Comparison of ENCODE assay signal across 11 cellular contexts in the genomic region with DNA sequence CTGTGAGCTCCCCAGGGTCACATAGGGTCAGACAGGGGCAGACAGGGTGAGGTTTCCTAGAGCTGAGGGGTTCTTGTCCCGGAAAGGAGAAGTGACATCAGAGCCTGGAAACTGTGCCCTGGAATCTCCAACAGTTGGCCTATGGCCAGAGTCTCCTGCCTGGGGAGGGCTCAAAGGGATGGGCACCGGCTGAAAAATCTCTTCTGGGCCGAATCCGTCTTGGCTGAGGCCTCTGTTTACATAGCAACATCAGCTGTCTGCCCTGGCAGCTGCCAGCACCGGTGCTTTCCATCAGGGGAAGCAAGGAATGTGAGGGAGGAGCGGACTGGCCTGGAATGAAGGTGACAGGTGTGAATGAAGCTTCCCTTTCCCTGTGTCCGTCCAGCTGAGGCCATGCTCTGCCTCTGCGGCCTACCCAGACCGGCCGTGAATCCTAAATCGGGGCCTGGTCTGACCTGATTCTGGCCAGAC. TPM values are rescaled to one million over a fixed set of nuclear protein-coding genes. Genes with fewer than 3 reads are reported as not detected.
DNase-seq lines count a peak whose midpoint lies in the region; ATAC-seq, FAIRE-seq and TF ChIP-seq lines count a peak whose summit lies in the region.
"Had no signal": no experiment of that assay in that cellular context is flagged by ENCODE, and none has a peak within 500 bp of the region (broad histone marks: within the 10 kb centered on the region; RNA-seq: fewer than 3 reads in every experiment).

No MANE protein-coding gene starts in this region.

- ATAC-seq in right cardiac atrium, result peak; percentile 64 to 69
- ATAC-seq in GM19324 (IDR thresholded peaks at IDR 0.05; ENCODE audit: low FRiP score, unreplicated experiment), result no peak

- H3K27ac ChIP-seq in right cardiac atrium (ENCODE audit: low read length), result no peak overlapping the region
- no peak overlapping the region for H3K27ac ChIP-seq in small intestine (ENCODE audit: low read depth in 1 of 2, low read length in 1 of 2)
- no peak overlapping the region for H3K27ac ChIP-seq in smooth muscle cell (ENCODE audit: low read depth)
- H3K27ac ChIP-seq: 22Rv1 had no signal

- no peaks in the 10 kb centered on the region for H3K9me3 Mint-ChIP-seq in Calu3 (ENCODE audit: low read depth, unreplicated experiment)
- H3K9me3 Mint-ChIP-seq: central memory CD8-positive, alpha-beta T cell had no signal

- DNase-seq in NCI-H1417 (lab: John Stamatoyannopoulos, UW) (peak; percentile 2 to 51 (median 11)), NCI-H1417 treated with DMSO at 0.1 percent for 48 hours (lab: John Stamatoyannopoulos, UW) (no peak), SHP77 treated with DMSO at 0.1 percent for 48 hours (lab: John Stamatoyannopoulos, UW) (peak; percentile 23), right cardiac atrium (peak; percentile 39 to 71 (median 61)), small intestine (peak; percentile 23), Calu3 (no peak), smooth muscle cell (lab: John Stamatoyannopoulos, UW; ENCODE audit: unreplicated experiment) (no peak)

- TF ChIP-seq CTCF in Calu3 (IDR thresholded peaks at IDR 0.05; ENCODE audit: unreplicated experiment) (no peak), smooth muscle cell (IDR thresholded peaks at IDR 0.05; ENCODE audit: borderline replicate concordance, insufficient read depth, poor library complexity, severe bottlenecking) (no peak)

- H3K4me1 Mint-ChIP-seq in Calu3 (ENCODE audit: low read depth, unreplicated experiment), result no peaks in the 10 kb centered on the region

- H3K27ac Mint-ChIP-seq in Calu3 (ENCODE audit: unreplicated experiment), result no peak overlapping the region

- H3K4me1 ChIP-seq in right cardiac atrium (ENCODE audit: control insufficient read depth, insufficient read depth, low read length) (peaks cover 20% of the 10 kb centered on the region), small intestine (ENCODE audit: control insufficient read depth in 2 of 2, insufficient read depth in 1 of 2, low read depth in 1 of 2, low read length in 1 of 2) (no peaks in the 10 kb centered on the region), smooth muscle cell (ENCODE audit: low read depth) (peaks cover 9% of the 10 kb centered on the region)

- BruUV-seq in Calu3 (replicated peaks; lab: Mats Ljungman, UMichigan), result no TSS peak

- H3K9me3 ChIP-seq in right cardiac atrium (ENCODE audit: control insufficient read depth, low read length), result no peaks in the 10 kb centered on the region
- no peaks in the 10 kb centered on the region for H3K9me3 ChIP-seq in small intestine (ENCODE audit: control insufficient read depth, low read depth)
- H3K9me3 ChIP-seq in smooth muscle cell (replicated peaks; ENCODE audit: low read depth), result no peaks in the 10 kb centered on the region

- no peak overlapping the region for H3K9ac ChIP-seq in smooth muscle cell (ENCODE audit: low read depth)

- no peaks in the 10 kb centered on the region for H3K36me3 Mint-ChIP-seq in Calu3 (ENCODE audit: insufficient read depth, unreplicated experiment)

- no peaks in the 10 kb centered on the region for H3K27me3 Mint-ChIP-seq in Calu3 (ENCODE audit: unreplicated experiment)
- H3K27me3 Mint-ChIP-seq: central memory CD8-positive, alpha-beta T cell had no signal

- H3K4me3 ChIP-seq in right cardiac atrium (ENCODE audit: low read length) (no peak overlapping the region), small intestine (ENCODE audit: low read depth in 1 of 2, low read length in 2 of 2) (no peak overlapping the region), smooth muscle cell (no peak overlapping the region)

- 35% methylated on average over 11 of the region's 11 CpGs for WGBS in right cardiac atrium
- 13 to 49% (median 37%) methylated on average over 11 of the region's 11 CpGs for WGBS in small intestine, 3 donors
- WGBS in smooth muscle cell (ENCODE audit: low lambda C conversion rate), result 86% methylated on average over 11 of the region's 11 CpGs

- H3K36me3 ChIP-seq in small intestine (ENCODE audit: control insufficient read depth in 2 of 2, insufficient read depth in 2 of 2, low read length in 2 of 2) (no peaks in the 10 kb centered on the region), smooth muscle cell (ENCODE audit: low read depth) (no peaks in the 10 kb centered on the region)

- H3K4me3 Mint-ChIP-seq in Calu3 (ENCODE audit: low read depth, unreplicated experiment), result no peak overlapping the region
- H3K4me3 Mint-ChIP-seq: central memory CD8-positive, alpha-beta T cell had no signal

- CTCF ChIA-PET in Calu3 (lab: Charles Lee), result no interaction called here

- H2AFZ ChIP-seq in smooth muscle cell (ENCODE audit: low read depth), result no peak overlapping the region

- no peak for FAIRE-seq in small intestine (lab: Jason Lieb, UNC)
- FAIRE-seq: HTR-8/SVneo had no signal

- no peak overlapping the region for H3K4me2 ChIP-seq in smooth muscle cell

- H3K27me3 ChIP-seq in right cardiac atrium (ENCODE audit: control insufficient read depth, insufficient read depth) (no peaks in the 10 kb centered on the region), small intestine (ENCODE audit: control insufficient read depth in 2 of 2, insufficient read depth in 2 of 2, low read length in 2 of 2) (no peaks in the 10 kb centered on the region), smooth muscle cell (ENCODE audit: low read depth) (no peaks in the 10 kb centered on the region)

- no peaks in the 10 kb centered on the region for H3F3A ChIP-seq in smooth muscle cell (ENCODE audit: low read depth)

- no peaks in the 10 kb centered on the region for H4K20me1 ChIP-seq in smooth muscle cell (ENCODE audit: low read depth)

- H3K79me2 ChIP-seq in smooth muscle cell (ENCODE audit: low read depth), result no peaks in the 10 kb centered on the region

- intact Hi-C loops in right cardiac atrium (cut with DNase I) (loop anchor here in 1 of 4 donors (10.0 kb wide), 1 partner anchor 166 kb away; no protein-coding TSS in a partner anchor), Calu3 (cut with micrococcal nuclease; ENCODE audit: unreplicated experiment) (no loop called here)

RNA-seq across cellular contexts. Expression of gene VASH2, which starts 30.7 kb away (rescaled TPM):
- total RNA-seq in right cardiac atrium (1 to 10 TPM in 3 of 4 donors, under 1 TPM in 1; 0.91 to 1.3 (median 1.0) TPM), Calu3 (2022) (4.7 and 5.8 TPM in 2 replicates), smooth muscle cell (8.9 and 16.0 TPM in 2 replicates)
- polyA plus RNA-seq in right cardiac atrium (0.50 TPM), small intestine (under 1 TPM in 2 of 3 donors, not detected in 1; 0.27 to 0.30 TPM), smooth muscle cell (6.7 and 6.9 TPM in 2 replicates)

RNA-seq across cellular contexts. Expression of gene ANGEL2, which starts 34.6 kb away (rescaled TPM):
- total RNA-seq in right cardiac atrium (10 to 100 TPM; 18.4 to 25.4 (median 22.2) TPM), Calu3 (2022) (51.8 and 56.3 TPM in 2 replicates), smooth muscle cell (29.7 and 34.7 TPM in 2 replicates)
- polyA plus RNA-seq in right cardiac atrium (10.2 TPM), small intestine (10 to 100 TPM in 1 of 3 donors, 1 to 10 TPM in 2; 5.7 to 11.1 (median 8.7) TPM), smooth muscle cell (13.1 and 14.9 TPM in 2 replicates)

Comparison
In these comparisons a context has a peak if more than half of its experiments do, and no peak if none do; other contexts are left out.
1. DNase-seq: peak in NCI-H1417 (3 of 3), SHP77 treated with DMSO at 0.1 percent for 48 hours (single experiment), right cardiac atrium (3 of 3) and small intestine (single experiment); none in NCI-H1417 treated with DMSO at 0.1 percent for 48 hours (single experiment), Calu3 (single experiment) and smooth muscle cell (single experiment).